27 cellular contexts compared by ENCODE assay signal in genomic region chr2:29423267-29423666, GRCh38.
DNase-seq lines count a peak whose midpoint lies in the region; ATAC-seq, FAIRE-seq and TF ChIP-seq lines count a peak whose summit lies in the region.
"Had no signal": no experiment of that assay in that cellular context is flagged by ENCODE, and none has a peak within 500 bp of the region (broad histone marks: within the 10 kb centered on the region; RNA-seq: fewer than 3 reads in every experiment).

No MANE protein-coding gene starts in this region.

- H3K27ac ChIP-seq in small intestine (ENCODE audit: low read depth in 1 of 2, low read length in 1 of 2), result no peak overlapping the region
- H3K27ac ChIP-seq: ovary, skin epidermis, stomach, thyroid gland had no signal

- peak; percentile 40 for FAIRE-seq in GM12892 (lab: Jason Lieb, UNC)
- peak; percentile 64 for FAIRE-seq in bronchial epithelial cell (lab: Jason Lieb, UNC)
- FAIRE-seq in small intestine (lab: Jason Lieb, UNC), result no peak
- FAIRE-seq: D721Med, keratinocyte had no signal

- no peak overlapping the region for H3K4me3 ChIP-seq in bronchial epithelial cell (ENCODE audit: low read depth, low read length)
- no peak overlapping the region for H3K4me3 ChIP-seq in small intestine (ENCODE audit: low read depth in 1 of 2, low read length in 2 of 2)
- H3K4me3 ChIP-seq: GM23338, MG63, ovary, skin epidermis, stomach, thyroid gland had no signal

- TF ChIP-seq POLR2A in GM12892 (IDR thresholded peaks at IDR 0.05; ENCODE audit: low read depth, low read length), result no peak

- H3K27me3 ChIP-seq in bronchial epithelial cell (ENCODE audit: control insufficient read depth, insufficient read depth, low read length) (peaks cover 5% of the 10 kb centered on the region), small intestine (ENCODE audit: control insufficient read depth in 2 of 2, insufficient read depth in 2 of 2, low read length in 2 of 2) (peaks cover 0 to 2% of the 10 kb centered on the region in 2 donors)
- H3K27me3 ChIP-seq: MG63, ovary, thyroid gland had no signal

- H3K4me1 ChIP-seq in small intestine (ENCODE audit: control insufficient read depth in 2 of 2, insufficient read depth in 1 of 2, low read depth in 1 of 2, low read length in 1 of 2), result no peaks in the 10 kb centered on the region
- H3K4me1 ChIP-seq: stomach, thyroid gland had no signal

- H3K9me3 ChIP-seq in small intestine (ENCODE audit: control insufficient read depth, low read depth), result no peaks in the 10 kb centered on the region
- H3K9me3 ChIP-seq: MG63, ovary, stomach, thyroid gland had no signal

- ATAC-seq in HG03457 (IDR thresholded peaks at IDR 0.05; ENCODE audit: unreplicated experiment) (no peak), GM19035 (IDR thresholded peaks at IDR 0.05; ENCODE audit: unreplicated experiment) (no peak)
- ATAC-seq: GM23338, natural killer cell, Panc1 had no signal

- TF ChIP-seq CTCF in bronchial epithelial cell (IDR thresholded peaks at IDR 0.05; ENCODE audit: insufficient read depth, low read length, severe bottlenecking), result no peak

- DNase-seq in GM12892 (ENCODE audit: insufficient read length) (no peak), NCI-H1417 treated with DMSO at 0.1 percent for 48 hours (lab: John Stamatoyannopoulos, UW) (peak; percentile 11), bronchial epithelial cell (ENCODE audit: low read depth) (no peak), small intestine (peak; percentile 41), dedifferentiated amniotic fluid mesenchymal stem cell (ENCODE audit: extremely low spot score) (no peak)
- no peak for DNase-seq in activated CD4-positive, alpha-beta T cell treated with anti-CD3 and anti-CD28 coated beads, Interleukin-2, amount 50 U/mL, for 4 hours
- DNase-seq: activated CD4-positive, alpha-beta T cell treated with anti-CD3 and anti-CD28 coated beads, Interleukin-2, amount 50 U/mL, for 1 hour; activated naive CD4-positive, alpha-beta T cell treated with anti-CD3 and anti-CD28 coated beads, Interleukin-2, amount 10 ng/mL, durations not matched to agents 7 days and 5 days; CD4-positive, CD25-positive, alpha-beta regulatory T cell; effector CD4-positive, alpha-beta T cell; HFFc6; MG63; midbrain; natural killer cell; NCI-H146; ovary; SIG-M5; stimulated activated CD8-positive, alpha-beta memory T cell treated with anti-CD3 and anti-CD28 coated beads, Interleukin-4, amount 100 ng/mL, for 48 hours; stomach; thyroid gland had no signal

- H3K36me3 ChIP-seq in bronchial epithelial cell (ENCODE audit: control insufficient read depth, insufficient read depth, low read length) (no peaks in the 10 kb centered on the region), small intestine (ENCODE audit: control insufficient read depth in 2 of 2, insufficient read depth in 2 of 2, low read length in 2 of 2) (no peaks in the 10 kb centered on the region)
- H3K36me3 ChIP-seq: MG63, ovary, stomach, thyroid gland had no signal

- 11 to 36% (median 30%) methylated on average over 5 of the region's 5 CpGs for WGBS in small intestine, 3 donors

Comparison
In these comparisons a context has a peak if more than half of its experiments do, and no peak if none do; other contexts are left out.
1. DNase-seq: peak in NCI-H1417 treated with DMSO at 0.1 percent for 48 hours (single experiment) and small intestine (single experiment); none in GM12892 (single experiment), bronchial epithelial cell (single experiment), activated CD4-positive, alpha-beta T cell treated with anti-CD3 and anti-CD28 coated beads, Interleukin-2, amount 50 U/mL, for 4 hours (0 of 2) and dedifferentiated amniotic fluid mesenchymal stem cell (single experiment).